21 cellular contexts compared by ENCODE assay signal in genomic region chr16:27291722-27292240, GRCh38.
"Had no signal": no experiment of that assay in that cellular context is flagged by ENCODE, and none has a peak within 500 bp of the region (broad histone marks: within the 10 kb centered on the region; RNA-seq: fewer than 3 reads in every experiment).

No MANE protein-coding gene starts in this region.

- H3K36me3 Mint-ChIP-seq: naive thymus-derived CD8-positive, alpha-beta T cell; neural progenitor cell; type B pancreatic cell had no signal

- H3K9ac ChIP-seq: neural progenitor cell had no signal

- H3K9me3 Mint-ChIP-seq: type B pancreatic cell had no signal

- H2AFZ ChIP-seq: neural progenitor cell had no signal

- H3K4me2 ChIP-seq: neural progenitor cell, smooth muscle cell had no signal

- H3K4me3 ChIP-seq: body of pancreas, left lung, lung, neural progenitor cell, sigmoid colon, smooth muscle cell, testis had no signal

- H3K4me1 Mint-ChIP-seq: neural progenitor cell had no signal

- H3K27ac ChIP-seq: body of pancreas, left lung, neural progenitor cell, testis, WERI-Rb-1 had no signal

- H3K4me3 Mint-ChIP-seq: activated naive CD8-positive, alpha-beta T cell treated with anti-CD3 and anti-CD28 coated beads, Interleukin-2, amount 50 U/mL, for 24 hours; activated T-cell treated with anti-CD3 and anti-CD28 coated beads, Interleukin-2, amount 50 U/mL, for 24 hours; naive thymus-derived CD8-positive, alpha-beta T cell; neural progenitor cell; type B pancreatic cell had no signal

- H3K27me3 ChIP-seq: body of pancreas, left lung, neural progenitor cell, sigmoid colon, testis had no signal

- H3K9me3 ChIP-seq: body of pancreas, left lung, sigmoid colon, testis had no signal

- H3K4me1 ChIP-seq: body of pancreas, neural progenitor cell, sigmoid colon had no signal

- H3K27me3 Mint-ChIP-seq: activated naive CD8-positive, alpha-beta T cell treated with anti-CD3 and anti-CD28 coated beads, Interleukin-2, amount 50 U/mL, for 24 hours; activated T-cell treated with anti-CD3 and anti-CD28 coated beads, Interleukin-2, amount 50 U/mL, for 24 hours; naive thymus-derived CD8-positive, alpha-beta T cell; type B pancreatic cell had no signal

- ATAC-seq: activated naive CD8-positive, alpha-beta T cell treated with anti-CD3 and anti-CD28 coated beads, Interleukin-2, amount 50 U/mL, for 24 hours; body of pancreas; left lung; naive thymus-derived CD8-positive, alpha-beta T cell had no signal

- H3K36me3 ChIP-seq: left lung, neural progenitor cell, sigmoid colon, WERI-Rb-1 had no signal

- DNase-seq: activated CD4-positive, alpha-beta T cell treated with anti-CD3 and anti-CD28 coated beads, Interleukin-2, amount 50 U/mL, for 48 hours; activated naive CD4-positive, alpha-beta T cell treated with Interleukin-2 at 50 U/mL for 16 hours; activated naive CD8-positive, alpha-beta T cell treated with anti-CD3 and anti-CD28 coated beads, Interleukin-2, amount 50 U/mL, for 24 hours; activated T-cell treated with anti-CD3 and anti-CD28 coated beads, Interleukin-2, amount 50 U/mL, for 24 hours; body of pancreas; effector CD4-positive, alpha-beta T cell; foreskin fibroblast; left lung; naive thymus-derived CD8-positive, alpha-beta T cell; retina; sigmoid colon; stimulated activated CD4-positive, alpha-beta T cell treated with anti-CD3 and anti-CD28 coated beads, Interleukin-15, amount 100 ng/mL, for 24 hours; stimulated activated naive CD4-positive, alpha-beta T cell; SW 1271; testis; WERI-Rb-1 had no signal

- H3K27ac Mint-ChIP-seq: neural progenitor cell, progenitor cell of endocrine pancreas, type B pancreatic cell had no signal
